Comparison of ENCODE assay signal across 37 cellular contexts in genomic region chr3:30174357-30174756, GRCh38.
"Had no signal": no experiment of that assay in that cellular context is flagged by ENCODE, and none has a peak within 500 bp of the region (broad histone marks: within the 10 kb centered on the region; RNA-seq: fewer than 3 reads in every experiment).

No MANE protein-coding gene starts in this region.

- H3K9me3 ChIP-seq: adrenal gland, body of pancreas, breast epithelium had no signal

- H3K4me3 Mint-ChIP-seq: activated B cell treated with CpG ODN at 0.5 μM for 24 hours; activated CD4-positive, alpha-beta memory T cell treated with anti-CD3 and anti-CD28 coated beads for 36 hours; activated CD4-positive, alpha-beta T cell treated with anti-CD3 and anti-CD28 coated beads, Interleukin-2, amount 10 ng/mL, durations not matched to agents 24 days and 14 days; activated CD8-positive, alpha-beta T cell treated with anti-CD3 and anti-CD28 coated beads for 36 hours; activated naive CD4-positive, alpha-beta T cell treated with anti-CD3 and anti-CD28 coated beads for 36 hours; activated naive CD8-positive, alpha-beta T cell treated with anti-CD3 and anti-CD28 coated beads for 36 hours; activated T-cell treated with anti-CD3 and anti-CD28 coated beads, Interleukin-2, amount 50 U/mL, for 4 hours; activated T-cell treated with anti-CD3 and anti-CD28 coated beads, Interleukin-2, amount 50 U/mL, for 72 hours; activated T-helper 1 cell treated with anti-CD3 and anti-CD28 coated beads, Interleukin-12 subunit alpha, Interleukin-12 subunit beta, Interleukin-2, Interleukin-4 antibody, amounts not matched to agents 30 ng/mL and 10 ng/mL and 1 ng/mL, durations not matched to agents 14 hours and 24 hours and 36 hours; activated T-helper 17 cell treated with anti-CD3 and anti-CD28 coated beads, Interleukin-2, amount 50 U/mL, for 72 hours; central memory CD8-positive, alpha-beta T cell; T-helper 1 cell treated with Interleukin-12 subunit alpha and Interleukin-12 subunit beta and Interleukin-4 antibody, amounts not matched to agents 30 μg/mL and 1 μg/mL, for 36 hours; T-helper 2 cell treated with Interferon-gamma antibody and Interleukin-4, amounts not matched to agents 5 μg/mL and 100 μg/mL, for 36 hours had no signal

- H3K4me3 ChIP-seq: adrenal gland, body of pancreas, breast epithelium had no signal

- H3K27me3 Mint-ChIP-seq: activated CD8-positive, alpha-beta T cell treated with anti-CD3 and anti-CD28 coated beads for 36 hours; activated naive CD8-positive, alpha-beta T cell treated with anti-CD3 and anti-CD28 coated beads for 36 hours; activated T-helper 17 cell treated with anti-CD3 and anti-CD28 coated beads, Interleukin-2, amount 50 U/mL, for 72 hours had no signal

- ATAC-seq: activated CD8-positive, alpha-beta T cell treated with anti-CD3 and anti-CD28 coated beads for 36 hours; activated naive CD4-positive, alpha-beta T cell treated with anti-CD3 and anti-CD28 coated beads, Interleukin-2, amount 50 U/mL, for 72 hours; activated T-cell treated with anti-CD3 and anti-CD28 coated beads, Interleukin-2, amount 50 U/mL, for 4 hours; activated T-cell treated with anti-CD3 and anti-CD28 coated beads, Interleukin-2, amount 50 U/mL, for 72 hours; activated T-helper 17 cell treated with anti-CD3 and anti-CD28 coated beads, Interleukin-2, amount 50 U/mL, for 72 hours; body of pancreas had no signal

- H3K27me3 ChIP-seq: adrenal gland, body of pancreas, brain microvascular endothelial cell, breast epithelium had no signal

- H3K36me3 Mint-ChIP-seq: activated CD4-positive, alpha-beta memory T cell treated with anti-CD3 and anti-CD28 coated beads for 36 hours; activated naive CD4-positive, alpha-beta T cell treated with anti-CD3 and anti-CD28 coated beads, Interleukin-2, amount 50 U/mL, for 72 hours; activated naive CD8-positive, alpha-beta T cell treated with anti-CD3 and anti-CD28 coated beads for 36 hours had no signal

- H3K9me3 Mint-ChIP-seq: activated B cell treated with CpG ODN at 0.5 μM for 24 hours; activated CD4-positive, alpha-beta memory T cell treated with anti-CD3 and anti-CD28 coated beads for 36 hours; activated CD4-positive, alpha-beta T cell treated with anti-CD3 and anti-CD28 coated beads, Interleukin-2, amount 10 ng/mL, durations not matched to agents 24 days and 14 days; activated CD8-positive, alpha-beta T cell treated with anti-CD3 and anti-CD28 coated beads for 36 hours; activated naive CD4-positive, alpha-beta T cell treated with anti-CD3 and anti-CD28 coated beads for 36 hours; activated naive CD4-positive, alpha-beta T cell treated with anti-CD3 and anti-CD28 coated beads, Interleukin-2, amount 50 U/mL, for 72 hours; activated naive CD8-positive, alpha-beta T cell treated with anti-CD3 and anti-CD28 coated beads for 36 hours; activated T-cell treated with anti-CD3 and anti-CD28 coated beads, Interleukin-2, amount 50 U/mL, for 4 hours; activated T-cell treated with anti-CD3 and anti-CD28 coated beads, Interleukin-2, amount 50 U/mL, for 72 hours; activated T-helper 1 cell treated with anti-CD3 and anti-CD28 coated beads, Interleukin-12 subunit alpha, Interleukin-12 subunit beta, Interleukin-2, Interleukin-4 antibody, amounts not matched to agents 30 ng/mL and 10 ng/mL and 1 ng/mL, durations not matched to agents 14 hours and 24 hours and 36 hours; activated T-helper 17 cell treated with anti-CD3 and anti-CD28 coated beads, Interleukin-2, amount 50 U/mL, for 72 hours; central memory CD8-positive, alpha-beta T cell; T-helper 1 cell treated with Interleukin-12 subunit alpha and Interleukin-12 subunit beta and Interleukin-4 antibody, amounts not matched to agents 30 μg/mL and 1 μg/mL, for 36 hours; T-helper 2 cell treated with Interferon-gamma antibody and Interleukin-4, amounts not matched to agents 5 μg/mL and 100 μg/mL, for 36 hours had no signal

- H3K36me3 ChIP-seq: adrenal gland, brain microvascular endothelial cell, breast epithelium had no signal

- H3K4me1 ChIP-seq: adrenal gland, breast epithelium had no signal

- H3K4me1 Mint-ChIP-seq: activated B cell treated with CpG ODN at 0.5 μM for 24 hours; activated CD4-positive, alpha-beta T cell treated with anti-CD3 and anti-CD28 coated beads, Interleukin-2, amount 10 ng/mL, durations not matched to agents 24 days and 14 days; activated naive CD8-positive, alpha-beta T cell treated with anti-CD3 and anti-CD28 coated beads for 36 hours; activated T-helper 17 cell treated with anti-CD3 and anti-CD28 coated beads, Interleukin-2, amount 50 U/mL, for 72 hours; central memory CD8-positive, alpha-beta T cell had no signal

- DNase-seq: activated B cell treated with CpG ODN at 0.5 μM for 24 hours; activated CD4-positive, alpha-beta memory T cell treated with anti-CD3 and anti-CD28 coated beads for 36 hours; activated CD4-positive, alpha-beta T cell treated with anti-CD3 and anti-CD28 coated beads for 4 hours; activated CD4-positive, alpha-beta T cell treated with anti-CD3 and anti-CD28 coated beads, Interleukin-2, amount 10 ng/mL, durations not matched to agents 24 days and 14 days; activated CD4-positive, alpha-beta T cell treated with anti-CD3 and anti-CD28 coated beads, Interleukin-2, amount 50 U/mL, for 1 hour; activated CD4-positive, alpha-beta T cell treated with anti-CD3 and anti-CD28 coated beads, Interleukin-2, amount 50 U/mL, for 4 hours; activated CD4-positive, CD25-positive, alpha-beta regulatory T cell treated with anti-CD3 and anti-CD28 coated beads, Interleukin-2, amount 50 U/mL, for 72 hours; activated CD8-positive, alpha-beta memory T cell treated with anti-CD3 and anti-CD28 coated beads, Interleukin-2, amount 50 U/mL, for 4 hours; activated CD8-positive, alpha-beta T cell treated with anti-CD3 and anti-CD28 coated beads for 36 hours; activated effector memory CD4-positive, alpha-beta T cell treated with anti-CD3 and anti-CD28 coated beads, Interleukin-2, amount 50 U/mL, for 16 hours; activated gamma-delta T cell treated with Interleukin-2 at 50 U/mL for 16 hours; activated naive CD4-positive, alpha-beta T cell; activated naive CD4-positive, alpha-beta T cell treated with anti-CD3 and anti-CD28 coated beads for 36 hours; activated naive CD4-positive, alpha-beta T cell treated with anti-CD3 and anti-CD28 coated beads, Interleukin-2, amount 50 U/mL, for 16 hours; activated naive CD8-positive, alpha-beta T cell treated with anti-CD3 and anti-CD28 coated beads for 36 hours; activated T-cell treated with anti-CD3 and anti-CD28 coated beads for 4 hours; activated T-cell treated with anti-CD3 and anti-CD28 coated beads, Interleukin-2, amount 50 U/mL, for 1 hour; activated T-cell treated with anti-CD3 and anti-CD28 coated beads, Interleukin-2, amount 50 U/mL, for 4 hours; activated T-cell treated with anti-CD3 and anti-CD28 coated beads, Interleukin-2, amount 50 U/mL, for 72 hours; adrenal gland; amniotic stem cell; aorta; body of pancreas; brain microvascular endothelial cell; caudate nucleus; cerebellar nuclear complex; T-helper 1 cell; T-helper 2 cell; T-helper 9 cell had no signal

- H3K27ac ChIP-seq: adrenal gland, body of pancreas, brain microvascular endothelial cell, breast epithelium, VCaP had no signal

- H3K27ac Mint-ChIP-seq: activated B cell treated with CpG ODN at 0.5 μM for 24 hours; activated CD4-positive, alpha-beta memory T cell treated with anti-CD3 and anti-CD28 coated beads for 36 hours; activated CD4-positive, alpha-beta T cell treated with anti-CD3 and anti-CD28 coated beads, Interleukin-2, amount 10 ng/mL, durations not matched to agents 24 days and 14 days; activated CD8-positive, alpha-beta T cell treated with anti-CD3 and anti-CD28 coated beads for 36 hours; activated naive CD4-positive, alpha-beta T cell treated with anti-CD3 and anti-CD28 coated beads for 36 hours; activated naive CD4-positive, alpha-beta T cell treated with anti-CD3 and anti-CD28 coated beads, Interleukin-2, amount 50 U/mL, for 72 hours; activated naive CD8-positive, alpha-beta T cell treated with anti-CD3 and anti-CD28 coated beads for 36 hours; activated T-cell treated with anti-CD3 and anti-CD28 coated beads, Interleukin-2, amount 50 U/mL, for 72 hours; activated T-helper 1 cell treated with anti-CD3 and anti-CD28 coated beads, Interleukin-12 subunit alpha, Interleukin-12 subunit beta, Interleukin-2, Interleukin-4 antibody, amounts not matched to agents 30 ng/mL and 10 ng/mL and 1 ng/mL, durations not matched to agents 14 hours and 24 hours and 36 hours; activated T-helper 17 cell treated with anti-CD3 and anti-CD28 coated beads, Interleukin-2, amount 50 U/mL, for 72 hours; T-helper 1 cell treated with Interleukin-12 subunit alpha and Interleukin-12 subunit beta and Interleukin-4 antibody, amounts not matched to agents 30 μg/mL and 1 μg/mL, for 36 hours; T-helper 2 cell treated with Interferon-gamma antibody and Interleukin-4, amounts not matched to agents 5 μg/mL and 100 μg/mL, for 36 hours had no signal
